In the genomic region with DNA sequence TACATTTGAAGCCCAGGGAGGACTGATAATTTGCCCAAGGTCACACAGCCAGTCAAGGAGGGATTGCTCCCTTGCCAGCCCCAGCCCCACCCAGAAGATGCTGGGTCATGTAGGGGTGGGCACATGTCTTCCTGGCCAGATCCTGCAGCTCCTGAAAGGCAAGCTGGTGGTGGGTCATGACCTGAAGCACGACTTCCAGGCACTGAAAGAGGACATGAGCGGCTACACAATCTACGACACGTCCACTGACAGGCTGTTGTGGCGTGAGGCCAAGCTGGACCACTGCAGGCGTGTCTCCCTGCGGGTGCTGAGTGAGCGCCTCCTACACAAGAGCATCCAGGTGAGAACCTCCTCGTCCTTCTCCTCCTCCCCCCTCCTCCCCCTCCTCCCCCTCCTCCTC, we compare ENCODE assay signal across 15 cellular contexts. TPM values are rescaled to one million over a fixed set of nuclear protein-coding genes. Genes with fewer than 3 reads are reported as not detected.
DNase-seq lines count a peak whose midpoint lies in the region; ATAC-seq and TF ChIP-seq lines count a peak whose summit lies in the region.
"Had no signal": no experiment of that assay in that cellular context is flagged by ENCODE, and none has a peak within 500 bp of the region (broad histone marks: within the 10 kb centered on the region; RNA-seq: fewer than 3 reads in every experiment).

No MANE protein-coding gene starts in this region.

- H3K4me1 Mint-ChIP-seq in activated T-helper 17 cell treated with anti-CD3 and anti-CD28 coated beads, Interleukin-2, amount 50 U/mL, for 72 hours: peaks cover 44% of the 10 kb centered on the region
- peaks cover 54% of the 10 kb centered on the region for H3K4me1 Mint-ChIP-seq in memory B cell

- peaks cover 0 to 23% of the 10 kb centered on the region in 2 donors for H3K4me1 ChIP-seq in right atrium auricular region
- H3K4me1 ChIP-seq in psoas muscle: peaks cover 3% of the 10 kb centered on the region

- ATAC-seq in activated T-helper 17 cell treated with anti-CD3 and anti-CD28 coated beads, Interleukin-2, amount 50 U/mL, for 72 hours (replicated peaks): no peak
- no peak for ATAC-seq in memory B cell (ENCODE audit: low read depth)
- no peak for ATAC-seq in HG03159 (IDR thresholded peaks at IDR 0.05; ENCODE audit: unreplicated experiment)
- ATAC-seq in psoas muscle: no peak
- ATAC-seq: activated T-cell treated with anti-CD3 and anti-CD28 coated beads, Interleukin-2, amount 50 U/mL, for 72 hours; left ventricle myocardium superior had no signal

- H3K27me3 ChIP-seq in right atrium auricular region (no peaks in the 10 kb centered on the region), psoas muscle (ENCODE audit: insufficient read depth in 3 of 3, low read length in 2 of 3) (peaks cover 0 to 2% (median 0%) of the 10 kb centered on the region in 3 donors)
- H3K27me3 ChIP-seq: SJSA1 had no signal

- peak overlapping the region; percentile 30 for H3K27ac Mint-ChIP-seq in activated T-helper 17 cell treated with anti-CD3 and anti-CD28 coated beads, Interleukin-2, amount 50 U/mL, for 72 hours
- peak overlapping the region; percentile 53 for H3K27ac Mint-ChIP-seq in memory B cell

- peak; percentile 36 for DNase-seq in right atrium auricular region (ENCODE audit: low spot score)
- no peak for DNase-seq in cardiac septum (ENCODE audit: low spot score)
- no peak for DNase-seq in memory B cell (ENCODE audit: low spot score in 2 of 2)
- no peak for DNase-seq in psoas muscle
- DNase-seq in occipital lobe (lab: John Stamatoyannopoulos, UW): no peak
- DNase-seq in mucosa of gallbladder (ENCODE audit: low spot score): no peak
- DNase-seq: activated CD4-positive, alpha-beta T cell treated with anti-CD3 and anti-CD28 coated beads for 1 hour; activated T-cell treated with anti-CD3 and anti-CD28 coated beads, Interleukin-2, amount 50 U/mL, for 72 hours; aorta; H9; left ventricle myocardium superior; stimulated activated CD4-positive, alpha-beta T cell treated with anti-CD3 and anti-CD28 coated beads, Interleukin-15, amount 100 ng/mL, for 24 hours had no signal

- no peak overlapping the region for H3K27ac ChIP-seq in right atrium auricular region
- H3K27ac ChIP-seq in psoas muscle: no peak overlapping the region
- H3K27ac ChIP-seq: SJSA1 had no signal

- H3K27me3 Mint-ChIP-seq in activated T-helper 17 cell treated with anti-CD3 and anti-CD28 coated beads, Interleukin-2, amount 50 U/mL, for 72 hours: no peaks in the 10 kb centered on the region
- H3K27me3 Mint-ChIP-seq in memory B cell: no peaks in the 10 kb centered on the region

- no peak overlapping the region for H3K4me3 Mint-ChIP-seq in activated T-helper 17 cell treated with anti-CD3 and anti-CD28 coated beads, Interleukin-2, amount 50 U/mL, for 72 hours
- H3K4me3 Mint-ChIP-seq in memory B cell: no peak overlapping the region
- H3K4me3 Mint-ChIP-seq: H9 had no signal

- H3K4me3 ChIP-seq in right atrium auricular region: no peak overlapping the region
- H3K4me3 ChIP-seq in psoas muscle: no peak overlapping the region
- H3K4me3 ChIP-seq: SJSA1 had no signal

- H3K9me3 Mint-ChIP-seq in activated T-helper 17 cell treated with anti-CD3 and anti-CD28 coated beads, Interleukin-2, amount 50 U/mL, for 72 hours: no peaks in the 10 kb centered on the region
- no peaks in the 10 kb centered on the region for H3K9me3 Mint-ChIP-seq in memory B cell
- H3K9me3 Mint-ChIP-seq: activated T-cell treated with anti-CD3 and anti-CD28 coated beads, Interleukin-2, amount 50 U/mL, for 72 hours; H9 had no signal

- TF ChIP-seq CTCF in right atrium auricular region (IDR thresholded peaks at IDR 0.05) (no peak), psoas muscle (IDR thresholded peaks at IDR 0.05) (no peak)

- H3K36me3 Mint-ChIP-seq in activated T-helper 17 cell treated with anti-CD3 and anti-CD28 coated beads, Interleukin-2, amount 50 U/mL, for 72 hours (ENCODE audit: low read depth): peaks cover 35% of the 10 kb centered on the region
- H3K36me3 Mint-ChIP-seq in memory B cell: peaks cover 19% of the 10 kb centered on the region

- H3K36me3 ChIP-seq in right atrium auricular region (no peaks in the 10 kb centered on the region), psoas muscle (ENCODE audit: insufficient read depth in 1 of 2, low read depth in 1 of 2) (no peaks in the 10 kb centered on the region)
- H3K36me3 ChIP-seq: SJSA1 had no signal

- intact Hi-C loops in cardiac septum (cut with DNase I): no loop called here
- intact Hi-C loops in psoas muscle (cut with DNase I): loop anchor here in 1 of 2 donors (10.0 kb wide), 1 partner anchor 243 kb away; a partner anchor contains a TSS

- 82 to 94% (median 85%) methylated on average over 8 to 9 of the region's 9 CpGs for WGBS in psoas muscle, 3 donors

- no peaks in the 10 kb centered on the region for H3K9me3 ChIP-seq in right atrium auricular region
- H3K9me3 ChIP-seq in psoas muscle: no peaks in the 10 kb centered on the region
- H3K9me3 ChIP-seq: SJSA1 had no signal

RNA-seq across cellular contexts. Expression of a gene that starts 13.2 kb away (rescaled TPM):
- total RNA-seq in right atrium auricular region: 10 to 100 TPM in 1 of 2 donors, 1 to 10 TPM in 1; 2.3 to 11.1 TPM
- 3.9 TPM for total RNA-seq in cardiac septum
- total RNA-seq in activated T-helper 17 cell treated with anti-CD3 and anti-CD28 coated beads, Interleukin-2, amount 50 U/mL, for 72 hours: 10 to 100 TPM; 34.9 to 89.7 TPM
- total RNA-seq in psoas muscle: 1 to 10 TPM; 2.5 to 5.0 (median 3.3) TPM
- 1 to 10 TPM; 1.1 to 7.4 (median 5.7) TPM for polyA plus RNA-seq in psoas muscle
- total RNA-seq in occipital lobe: not detected
- 383 TPM for total RNA-seq in mucosa of gallbladder

RNA-seq across cellular contexts. Expression of a gene that starts 30.8 kb away (rescaled TPM):
- total RNA-seq in right atrium auricular region (1 to 10 TPM; 5.1 to 8.0 TPM), cardiac septum (8.7 TPM), psoas muscle (10 to 100 TPM; 10.1 to 46.6 (median 27.8) TPM), occipital lobe (4.2 TPM), mucosa of gallbladder (34.4 TPM)
- 10 to 100 TPM; 43.6 to 53.8 TPM for total RNA-seq in activated T-helper 17 cell treated with anti-CD3 and anti-CD28 coated beads, Interleukin-2, amount 50 U/mL, for 72 hours
- 10 to 100 TPM; 25.6 to 35.2 (median 32.2) TPM for polyA plus RNA-seq in psoas muscle
